Comparison of ENCODE assay signal across 25 cellular contexts in genomic region chr10:131426530-131426898, GRCh38.
"Had no signal": no experiment of that assay in that cellular context is flagged by ENCODE, and none has a peak within 500 bp of the region (broad histone marks: within the 10 kb centered on the region; RNA-seq: fewer than 3 reads in every experiment).

No MANE protein-coding gene starts in this region.

- H3K27me3 ChIP-seq: pancreas, testis, thyroid gland, transverse colon, upper lobe of left lung had no signal

- H3K36me3 ChIP-seq: left lung, pancreas, prostate gland, stomach, thyroid gland, transverse colon, upper lobe of left lung had no signal

- H3K9me3 ChIP-seq: left lung, mucosa of descending colon, pancreas, prostate gland, stomach, testis, thyroid gland, transverse colon, upper lobe of left lung had no signal

- H3K4me2 ChIP-seq: smooth muscle cell had no signal

- H3K4me3 ChIP-seq: left lung, lung, mucosa of descending colon, pancreas, prostate gland, smooth muscle cell, stomach, testis, thyroid gland, transverse colon, upper lobe of left lung had no signal

- H3K27ac ChIP-seq: left lung, pancreas, prostate gland, stomach, testis, thyroid gland, transverse colon, upper lobe of left lung had no signal

- FAIRE-seq: kidney, pancreas had no signal

- ATAC-seq: left colon; left lung; mucosa of descending colon; naive thymus-derived CD4-positive, alpha-beta T cell; natural killer cell treated with Interleukin-12 subunit alpha and Interleukin-12 subunit beta and Interleukin-15 and Interleukin-18, amount 100 ng/mL, for 72 hours; stimulated activated naive B cell treated with anti-CD40 and anti-IgM and Interleukin-4, amounts not matched to agents 10 μg/mL and 1 μg/mL and 100 μg/mL, for 72 hours; stimulated activated naive CD8-positive, alpha-beta T cell treated with anti-CD3 and anti-CD28 coated beads, Interleukin-15, Interleukin-2, amounts not matched to agents 100 U/mL and 50 U/mL, for 24 hours had no signal

- DNase-seq: hippocampal formation; left colon; mesendoderm; mucosa of descending colon; naive thymus-derived CD4-positive, alpha-beta T cell; nucleus accumbens; retina; stimulated activated CD4-positive, alpha-beta T cell treated with anti-CD3 and anti-CD28 coated beads, Interleukin-12 subunit alpha, Interleukin-12 subunit beta, amount 100 ng/mL, for 4 hours; stimulated activated CD4-positive, alpha-beta T cell treated with anti-CD3 and anti-CD28 coated beads, Interleukin-15, amount 100 ng/mL, for 24 hours; stimulated activated CD4-positive, alpha-beta T cell treated with anti-CD3 and anti-CD28 coated beads, Interleukin-2, amount 100 ng/mL, for 24 hours; stimulated activated CD4-positive, alpha-beta T cell treated with anti-CD3 and anti-CD28 coated beads, Interleukin-4, amount 100 ng/mL, for 1 hour; stimulated activated naive B cell treated with anti-CD40 and anti-IgM and Interleukin-4, amounts not matched to agents 10 μg/mL and 1 μg/mL and 100 μg/mL, for 72 hours; stimulated activated naive CD8-positive, alpha-beta T cell treated with anti-CD3 and anti-CD28 coated beads, Interleukin-15, Interleukin-2, amounts not matched to agents 100 U/mL and 50 U/mL, for 24 hours; stomach; thyroid gland; transverse colon; upper lobe of left lung had no signal

- H3K4me1 ChIP-seq: left lung, pancreas, prostate gland, stomach, thyroid gland, upper lobe of left lung had no signal
